In the genomic region with DNA sequence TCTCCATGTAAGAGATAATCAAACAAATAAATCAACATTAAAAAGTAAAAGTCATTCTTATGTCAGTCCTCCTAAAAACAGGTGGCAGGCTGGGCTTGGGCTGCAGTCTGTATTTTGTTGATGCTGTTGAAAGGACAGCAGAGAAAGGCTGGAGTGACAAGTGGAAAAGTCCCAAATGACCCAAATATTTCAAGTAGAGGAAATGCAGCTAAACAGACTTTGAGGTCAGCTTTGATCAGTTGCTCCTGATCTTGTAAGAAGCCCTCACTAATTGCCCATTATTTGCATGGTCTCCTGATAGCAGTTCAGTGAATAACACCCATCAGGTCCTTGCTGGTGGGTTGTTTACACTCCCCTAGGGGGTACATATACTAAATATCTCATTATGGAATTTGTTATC, we compare ENCODE assay signal across 1 cellular context.
TF ChIP-seq lines count a peak whose summit lies in the region.

No MANE protein-coding gene starts in this region.

TF ChIP-seq in HepG2, 621 proteins besides CTCF, POLR2A, EP300 and RAD21:
- TF ChIP-seq NKX3-1 (CRISPR knock-in tag; IDR thresholded peaks at IDR 0.05): 0 out of 2 replicates have a peak, but pooled peaks have one; percentile 24
- TF ChIP-seq TCF7 (IDR thresholded peaks at IDR 0.05; ENCODE audit: low read depth): peak; percentile 50; the same call in 1 of the 2 replicates
- TF ChIP-seq ISL2 (CRISPR knock-in tag; IDR thresholded peaks at IDR 0.05): peak; percentile 64
- 0 out of 2 replicates have a peak, but pooled peaks have one; percentile 6 for TF ChIP-seq RARA (CRISPR knock-in tag; IDR thresholded peaks at IDR 0.05)
- no peak for TF ChIP-seq RFX1 (IDR thresholded peaks at IDR 0.05)
- TF ChIP-seq, protein P1, sequence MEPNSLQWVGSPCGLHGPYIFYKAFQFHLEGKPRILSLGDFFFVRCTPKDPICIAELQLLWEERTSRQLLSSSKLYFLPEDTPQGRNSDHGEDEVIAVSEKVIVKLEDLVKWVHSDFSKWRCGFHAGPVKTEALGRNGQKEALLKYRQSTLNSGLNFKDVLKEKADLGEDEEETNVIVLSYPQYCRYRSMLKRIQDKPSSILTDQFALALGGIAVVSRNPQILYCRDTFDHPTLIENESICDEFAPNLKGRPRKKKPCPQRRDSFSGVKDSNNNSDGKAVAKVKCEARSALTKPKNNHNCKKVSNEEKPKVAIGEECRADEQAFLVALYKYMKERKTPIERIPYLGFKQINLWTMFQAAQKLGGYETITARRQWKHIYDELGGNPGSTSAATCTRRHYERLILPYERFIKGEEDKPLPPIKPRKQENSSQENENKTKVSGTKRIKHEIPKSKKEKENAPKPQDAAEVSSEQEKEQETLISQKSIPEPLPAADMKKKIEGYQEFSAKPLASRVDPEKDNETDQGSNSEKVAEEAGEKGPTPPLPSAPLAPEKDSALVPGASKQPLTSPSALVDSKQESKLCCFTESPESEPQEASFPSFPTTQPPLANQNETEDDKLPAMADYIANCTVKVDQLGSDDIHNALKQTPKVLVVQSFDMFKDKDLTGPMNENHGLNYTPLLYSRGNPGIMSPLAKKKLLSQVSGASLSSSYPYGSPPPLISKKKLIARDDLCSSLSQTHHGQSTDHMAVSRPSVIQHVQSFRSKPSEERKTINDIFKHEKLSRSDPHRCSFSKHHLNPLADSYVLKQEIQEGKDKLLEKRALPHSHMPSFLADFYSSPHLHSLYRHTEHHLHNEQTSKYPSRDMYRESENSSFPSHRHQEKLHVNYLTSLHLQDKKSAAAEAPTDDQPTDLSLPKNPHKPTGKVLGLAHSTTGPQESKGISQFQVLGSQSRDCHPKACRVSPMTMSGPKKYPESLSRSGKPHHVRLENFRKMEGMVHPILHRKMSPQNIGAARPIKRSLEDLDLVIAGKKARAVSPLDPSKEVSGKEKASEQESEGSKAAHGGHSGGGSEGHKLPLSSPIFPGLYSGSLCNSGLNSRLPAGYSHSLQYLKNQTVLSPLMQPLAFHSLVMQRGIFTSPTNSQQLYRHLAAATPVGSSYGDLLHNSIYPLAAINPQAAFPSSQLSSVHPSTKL (CRISPR knock-in tag; IDR thresholded peaks at IDR 0.05): peak; percentile 13; the same call in 1 of the 2 replicates
- no peak for TF ChIP-seq ZSCAN29 (CRISPR knock-in tag; conservative IDR thresholded peaks at IDR 0.05)
- TF ChIP-seq, protein P2, sequence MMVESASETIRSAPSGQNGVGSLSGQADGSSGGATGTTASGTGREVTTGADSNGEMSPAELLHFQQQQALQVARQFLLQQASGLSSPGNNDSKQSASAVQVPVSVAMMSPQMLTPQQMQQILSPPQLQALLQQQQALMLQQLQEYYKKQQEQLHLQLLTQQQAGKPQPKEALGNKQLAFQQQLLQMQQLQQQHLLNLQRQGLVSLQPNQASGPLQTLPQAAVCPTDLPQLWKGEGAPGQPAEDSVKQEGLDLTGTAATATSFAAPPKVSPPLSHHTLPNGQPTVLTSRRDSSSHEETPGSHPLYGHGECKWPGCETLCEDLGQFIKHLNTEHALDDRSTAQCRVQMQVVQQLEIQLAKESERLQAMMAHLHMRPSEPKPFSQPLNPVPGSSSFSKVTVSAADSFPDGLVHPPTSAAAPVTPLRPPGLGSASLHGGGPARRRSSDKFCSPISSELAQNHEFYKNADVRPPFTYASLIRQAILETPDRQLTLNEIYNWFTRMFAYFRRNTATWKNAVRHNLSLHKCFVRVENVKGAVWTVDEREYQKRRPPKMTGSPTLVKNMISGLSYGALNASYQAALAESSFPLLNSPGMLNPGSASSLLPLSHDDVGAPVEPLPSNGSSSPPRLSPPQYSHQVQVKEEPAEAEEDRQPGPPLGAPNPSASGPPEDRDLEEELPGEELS (CRISPR knock-in tag; IDR thresholded peaks at IDR 0.05): 0 out of 2 replicates have a peak, but pooled peaks have one; percentile 10
- TF ChIP-seq NR2F6 (IDR thresholded peaks at IDR 0.05): no peak
- TF ChIP-seq NR2F6 (CRISPR knock-in tag; IDR thresholded peaks at IDR 0.05): 0 out of 2 replicates have a peak, but pooled peaks have one; percentile 23
